1 cellular context compared by ENCODE assay signal in the genomic region with DNA sequence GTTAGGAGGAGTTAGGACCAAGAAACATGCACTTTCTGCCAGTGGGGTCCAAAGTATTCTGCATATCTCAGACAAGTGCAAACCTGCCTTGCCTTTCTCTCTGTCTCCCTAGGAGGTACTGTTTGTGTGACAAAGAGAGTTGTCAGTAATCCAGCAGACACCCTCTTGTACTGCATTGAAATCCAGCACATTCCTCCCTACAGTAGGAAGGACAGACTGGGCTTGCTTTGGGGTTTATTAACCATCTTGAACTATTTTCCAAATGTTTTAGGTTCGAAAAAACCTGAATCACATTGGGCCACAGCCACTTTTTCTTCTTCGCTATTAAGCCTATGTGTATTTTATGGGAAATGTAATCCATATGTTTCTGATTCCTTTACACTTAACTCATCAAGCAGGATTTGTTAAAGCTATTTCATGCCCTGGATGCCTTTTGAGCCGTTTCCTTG.
TF ChIP-seq lines count a peak whose summit lies in the region.

No MANE protein-coding gene starts in this region.

TF ChIP-seq in H1, 55 proteins besides CTCF, POLR2A, EP300 and RAD21 (continued from another document):
- TF ChIP-seq, protein P1, sequence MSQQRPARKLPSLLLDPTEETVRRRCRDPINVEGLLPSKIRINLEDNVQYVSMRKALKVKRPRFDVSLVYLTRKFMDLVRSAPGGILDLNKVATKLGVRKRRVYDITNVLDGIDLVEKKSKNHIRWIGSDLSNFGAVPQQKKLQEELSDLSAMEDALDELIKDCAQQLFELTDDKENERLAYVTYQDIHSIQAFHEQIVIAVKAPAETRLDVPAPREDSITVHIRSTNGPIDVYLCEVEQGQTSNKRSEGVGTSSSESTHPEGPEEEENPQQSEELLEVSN (IDR thresholded peaks at IDR 0.05), result no peak
- TF ChIP-seq CBX5 (IDR thresholded peaks at IDR 0.05; ENCODE audit: low read depth, low read length) (no peak), KDM4A (IDR thresholded peaks at IDR 0.05; ENCODE audit: low read depth, low read length, severe bottlenecking) (no peak), SAP30 (IDR thresholded peaks at IDR 0.05; ENCODE audit: insufficient read depth, insufficient replicate concordance, low read length) (no peak), CHD7 (IDR thresholded peaks at IDR 0.05; ENCODE audit: insufficient replicate concordance, low read length) (no peak), TAF7 (optimal IDR thresholded peaks at IDR 0.05; ENCODE audit: borderline replicate concordance, low read depth, low read length) (no peak), SIX5 (IDR thresholded peaks at IDR 0.05; ENCODE audit: low read depth, low read length) (no peak), YY1 (IDR thresholded peaks at IDR 0.05; ENCODE audit: low read depth, low read length) (no peak), EZH2 (IDR thresholded peaks at IDR 0.05; ENCODE audit: low read depth, low read length, severe bottlenecking) (no peak), CBX8 (IDR thresholded peaks at IDR 0.05; ENCODE audit: borderline replicate concordance, low read depth, low read length) (no peak)
